ENCODE assay signal across 19 cellular contexts in the genomic region with DNA sequence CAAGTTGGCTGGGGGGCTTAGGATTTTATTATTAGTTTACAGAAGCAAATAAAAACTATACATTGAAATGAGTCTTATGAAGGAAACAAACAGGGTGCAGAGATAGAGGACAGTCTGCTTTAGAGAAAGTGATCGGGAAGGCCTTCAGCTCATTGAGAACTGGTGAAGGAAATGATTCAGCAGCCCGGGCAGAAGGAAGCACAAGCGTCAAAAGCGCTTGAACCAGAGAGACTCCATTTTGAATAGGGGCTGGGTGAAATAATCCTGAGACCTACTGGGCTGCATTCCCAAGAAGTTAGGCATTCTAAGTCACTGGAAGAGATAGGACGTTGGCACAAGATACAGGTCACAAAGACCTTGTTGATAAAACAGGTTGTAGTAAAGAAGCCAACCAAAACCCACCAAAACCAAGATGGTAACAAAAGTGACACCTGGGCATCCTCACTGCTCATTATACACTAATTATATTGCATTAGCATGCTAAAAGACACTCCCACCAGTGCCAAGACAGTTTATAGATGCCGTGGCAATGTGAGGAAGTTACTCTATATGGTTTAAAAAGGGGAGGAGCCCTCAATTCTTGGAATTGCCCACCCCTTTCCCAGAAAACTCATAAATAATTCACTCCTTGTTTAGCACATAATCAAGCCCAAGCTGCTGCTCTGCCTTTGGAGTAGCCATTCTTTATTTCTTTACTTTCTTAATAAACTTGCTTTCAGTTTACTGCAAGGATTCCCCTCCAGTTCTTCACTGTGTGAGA.
DNase-seq lines count a peak whose midpoint lies in the region; ATAC-seq and TF ChIP-seq lines count a peak whose summit lies in the region.
"Had no signal": no experiment of that assay in that cellular context is flagged by ENCODE, and none has a peak within 500 bp of the region (broad histone marks: within the 10 kb centered on the region; RNA-seq: fewer than 3 reads in every experiment).

No MANE protein-coding gene starts in this region.

- H3K4me3 Mint-ChIP-seq in activated naive CD4-positive, alpha-beta T cell treated with anti-CD3 and anti-CD28 coated beads, Interleukin-2, amount 50 U/mL, for 24 hours: no peak overlapping the region
- H3K4me3 Mint-ChIP-seq: B cell, HFFc6 had no signal

- TF ChIP-seq POLR2A in suprapubic skin (IDR thresholded peaks at IDR 0.05): no peak
- TF ChIP-seq POLR2A in testis (IDR thresholded peaks at IDR 0.05): no peak

- H3K9me3 Mint-ChIP-seq in activated naive CD4-positive, alpha-beta T cell treated with anti-CD3 and anti-CD28 coated beads, Interleukin-2, amount 50 U/mL, for 24 hours: no peaks in the 10 kb centered on the region
- H3K9me3 Mint-ChIP-seq: CD4-positive, alpha-beta memory T cell; HFFc6 had no signal

- TF ChIP-seq CTCF in suprapubic skin (IDR thresholded peaks at IDR 0.05) (no peak), testis (IDR thresholded peaks at IDR 0.05) (no peak)

- H3K27ac ChIP-seq in esophagus (ENCODE audit: low read depth in 2 of 2, low read length in 1 of 2): peak overlapping the region; percentile 92 to 94
- peak overlapping the region; percentile 72 for H3K27ac ChIP-seq in suprapubic skin
- H3K27ac ChIP-seq in testis: no peak overlapping the region
- H3K27ac ChIP-seq: 22Rv1, PC-9, SJCRH30 had no signal

- ATAC-seq in GM18520 (IDR thresholded peaks at IDR 0.05; ENCODE audit: unreplicated experiment): no peak
- ATAC-seq: GM12878 had no signal

- DNase-seq in DMS 273 (lab: John Stamatoyannopoulos, UW; ENCODE audit: unreplicated experiment): peak; percentile 4
- DNase-seq in DMS 273 treated with DMSO at 0.1 percent for 48 hours (lab: John Stamatoyannopoulos, UW): no peak
- DNase-seq in activated naive CD4-positive, alpha-beta T cell treated with Interleukin-2 at 50 U/mL for 16 hours: no peak
- DNase-seq in suprapubic skin (ENCODE audit: low spot score in 2 of 2): no peak
- DNase-seq in testis: no peak
- DNase-seq: CD4-positive, alpha-beta memory T cell; GDM1; HFFc6; NCI-H1930; NCI-H2171 treated with DMSO at 0.1 percent for 48 hours; NCI-H748 treated with DMSO at 0.1 percent for 48 hours; PC-9 had no signal

- H3K4me1 Mint-ChIP-seq in activated naive CD4-positive, alpha-beta T cell treated with anti-CD3 and anti-CD28 coated beads, Interleukin-2, amount 50 U/mL, for 24 hours: peaks cover 21% of the 10 kb centered on the region

- no peak overlapping the region for H3K4me3 ChIP-seq in esophagus (ENCODE audit: low read depth in 1 of 2, low read length in 2 of 2)
- no peak overlapping the region for H3K4me3 ChIP-seq in suprapubic skin
- H3K4me3 ChIP-seq in testis: no peak overlapping the region
- H3K4me3 ChIP-seq: GM12878, PC-9, SJCRH30 had no signal

- no peaks in the 10 kb centered on the region for H3K36me3 Mint-ChIP-seq in activated naive CD4-positive, alpha-beta T cell treated with anti-CD3 and anti-CD28 coated beads, Interleukin-2, amount 50 U/mL, for 24 hours
- H3K36me3 Mint-ChIP-seq: CD4-positive, alpha-beta memory T cell had no signal

- 76 to 82% methylated on average over 6 of the region's 6 CpGs for WGBS in esophagus, 2 donors
- WGBS in suprapubic skin: 70% methylated on average over 6 of the region's 6 CpGs
- WGBS in testis, 2 donors: 75 to 84% methylated on average over 6 of the region's 6 CpGs

- H3K4me1 ChIP-seq in esophagus (ENCODE audit: control insufficient read depth in 2 of 2, insufficient read depth in 2 of 2, low read length in 1 of 2) (peaks cover 0 to 2% of the 10 kb centered on the region in 2 donors), suprapubic skin (peaks cover 27% of the 10 kb centered on the region), testis (no peaks in the 10 kb centered on the region)
- H3K4me1 ChIP-seq: SJCRH30 had no signal

- H3K36me3 ChIP-seq in esophagus (ENCODE audit: control insufficient read depth in 2 of 2, insufficient read depth in 2 of 2, low read length in 1 of 2): no peaks in the 10 kb centered on the region
- H3K36me3 ChIP-seq in suprapubic skin: no peaks in the 10 kb centered on the region
- no peaks in the 10 kb centered on the region for H3K36me3 ChIP-seq in testis (ENCODE audit: low read depth, missing control alignments)
- H3K36me3 ChIP-seq: SJCRH30 had no signal

- TF ChIP-seq EP300 in suprapubic skin (IDR thresholded peaks at IDR 0.05): no peak

- intact Hi-C loops in testis (cut with DNase I; ENCODE audit: low total_unique reads): no loop called here

- H3K27me3 Mint-ChIP-seq in activated naive CD4-positive, alpha-beta T cell treated with anti-CD3 and anti-CD28 coated beads, Interleukin-2, amount 50 U/mL, for 24 hours: no peaks in the 10 kb centered on the region

- no peaks in the 10 kb centered on the region for H3K9me3 ChIP-seq in esophagus (ENCODE audit: control insufficient read depth in 2 of 2, insufficient read depth in 1 of 2, low read depth in 1 of 2, low read length in 1 of 2)
- H3K9me3 ChIP-seq in suprapubic skin: no peaks in the 10 kb centered on the region
- H3K9me3 ChIP-seq in testis: no peaks in the 10 kb centered on the region
- H3K9me3 ChIP-seq: SJCRH30 had no signal

- H3K27ac Mint-ChIP-seq in activated naive CD4-positive, alpha-beta T cell treated with anti-CD3 and anti-CD28 coated beads, Interleukin-2, amount 50 U/mL, for 24 hours: peak overlapping the region; percentile 86
- H3K27ac Mint-ChIP-seq: B cell; CD4-positive, alpha-beta memory T cell; HFFc6 had no signal

- H3K27me3 ChIP-seq in esophagus (ENCODE audit: control insufficient read depth in 1 of 2, insufficient read depth in 2 of 2, low read length in 2 of 2) (no peaks in the 10 kb centered on the region), suprapubic skin (no peaks in the 10 kb centered on the region), testis (no peaks in the 10 kb centered on the region)
- H3K27me3 ChIP-seq: SJCRH30 had no signal

Comparison
In these comparisons a context has a peak if more than half of its experiments do, and no peak if none do; other contexts are left out.
1. H3K27ac ChIP-seq: peak in esophagus (2 of 2) and suprapubic skin (single experiment); none in testis (0 of 2).